In genomic region chr1:185734929-185735666, GRCh38 we compare ENCODE assay signal across 9 cellular contexts. TPM values are rescaled to one million over a fixed set of nuclear protein-coding genes. Genes with fewer than 3 reads are reported as not detected.
DNase-seq lines count a peak whose midpoint lies in the region; TF ChIP-seq lines count a peak whose summit lies in the region.
"Had no signal": no experiment of that assay in that cellular context is flagged by ENCODE, and none has a peak within 500 bp of the region (broad histone marks: within the 10 kb centered on the region; RNA-seq: fewer than 3 reads in every experiment).

No MANE protein-coding gene starts in this region.

- peaks cover 19% of the 10 kb centered on the region for H3K4me1 Mint-ChIP-seq in activated naive CD4-positive, alpha-beta T cell treated with anti-CD3 and anti-CD28 coated beads for 36 hours (ENCODE audit: low read depth)

- TF ChIP-seq RAD21 in liver (IDR thresholded peaks at IDR 0.05) = no peak

- no peaks in the 10 kb centered on the region for H3K9me3 ChIP-seq in liver (ENCODE audit: control insufficient read depth in 4 of 4, low read length in 3 of 4)
- peaks cover 0 to 5% (median 0%) of the 10 kb centered on the region in 3 donors for H3K9me3 ChIP-seq in tibial artery

- H3K27ac ChIP-seq in liver (ENCODE audit: low read depth in 1 of 2, low read length in 2 of 2) = peak overlapping the region; percentile 10 to 50
- H3K27ac ChIP-seq in tibial artery = peak overlapping the region; percentile 73 to 75

- H3K27me3 ChIP-seq in liver (ENCODE audit: control insufficient read depth in 4 of 4, insufficient read depth in 4 of 4, low read length in 3 of 4) (peaks cover 0 to 5% (median 1%) of the 10 kb centered on the region in 4 donors), tibial artery (no peaks in the 10 kb centered on the region)

- CTCF ChIA-PET in activated naive CD4-positive, alpha-beta T cell treated with anti-CD3 and anti-CD28 coated beads for 36 hours (lab: Charles Lee) = interaction anchor here (0.6 to 1.5 kb wide), 3 partner anchors 11 to 1057 kb away, joined by 3 to 5 read pairs (median 3); no protein-coding TSS in a partner anchor

- DNase-seq in activated naive CD4-positive, alpha-beta T cell treated with anti-CD3 and anti-CD28 coated beads for 36 hours = no peak
- DNase-seq in activated naive CD4-positive, alpha-beta T cell treated with anti-CD3 and anti-CD28 coated beads, Interleukin-2, amount 50 U/mL, for 16 hours = no peak
- DNase-seq in astrocyte of the spinal cord (ENCODE audit: low read depth, low spot score) (peak; percentile 35), tibial artery (no peak), kidney glomerular epithelial cell (lab: John Stamatoyannopoulos, UW) (no peak), NCI-H2081 (lab: John Stamatoyannopoulos, UW) (no peak), SIG-M5 (lab: John Stamatoyannopoulos, UW) (no peak)

- peak overlapping the region; percentile 63 for H3K4me3 ChIP-seq in astrocyte of the spinal cord (ENCODE audit: low read depth, low read length)
- H3K4me3 ChIP-seq in liver (ENCODE audit: low read depth in 1 of 3, low read length in 3 of 3) = peak overlapping the region in 2 of 3 donors; percentile 48 to 76
- H3K4me3 ChIP-seq in tibial artery = peak overlapping the region; percentile 50 to 57

- intact Hi-C loops in activated naive CD4-positive, alpha-beta T cell treated with anti-CD3 and anti-CD28 coated beads for 36 hours (cut with micrococcal nuclease) = no loop called here
- intact Hi-C loops in tibial artery (cut with DNase I; ENCODE audit: low total_unique reads) = no loop called here

- H3K36me3 ChIP-seq in liver (ENCODE audit: control insufficient read depth in 4 of 4, insufficient read depth in 3 of 4, low read depth in 1 of 4, low read length in 3 of 4) (no peaks in the 10 kb centered on the region), tibial artery (no peaks in the 10 kb centered on the region)

- in situ Hi-C loops in astrocyte of the spinal cord (cut with HindIII; ENCODE audit: low sequenced_read_pairs) = no loop called here

- H3K4me1 ChIP-seq in liver (ENCODE audit: control insufficient read depth in 4 of 4, insufficient read depth in 4 of 4, low read length in 3 of 4) = peaks cover 0 to 17% (median 8%) of the 10 kb centered on the region in 4 donors
- H3K4me1 ChIP-seq in tibial artery = peaks cover 0 to 14% (median 2%) of the 10 kb centered on the region in 4 donors

- no peak overlapping the region for H3K27ac Mint-ChIP-seq in activated naive CD4-positive, alpha-beta T cell treated with anti-CD3 and anti-CD28 coated beads for 36 hours
- H3K27ac Mint-ChIP-seq: dendritic cell treated with granulocyte-macrophage colony-stimulating factor and Interleukin-4, amounts not matched to agents 40 ng/mL and 50 ng/mL, for 4 days had no signal

- H3K4me3 Mint-ChIP-seq in activated naive CD4-positive, alpha-beta T cell treated with anti-CD3 and anti-CD28 coated beads for 36 hours = peak overlapping the region; percentile 31

- WGBS in liver = 55% methylated on average over 9 of the region's 9 CpGs

- H3K36me3 Mint-ChIP-seq in activated naive CD4-positive, alpha-beta T cell treated with anti-CD3 and anti-CD28 coated beads for 36 hours (ENCODE audit: low read depth) = no peaks in the 10 kb centered on the region

- peak overlapping the region in 1 of 2 donors; percentile 21 for H3K9ac ChIP-seq in liver (ENCODE audit: low read depth in 1 of 2, low read length in 2 of 2)

- TF ChIP-seq CTCF in astrocyte of the spinal cord (IDR thresholded peaks at IDR 0.05; ENCODE audit: low read depth, low read length) (no peak), liver (IDR thresholded peaks at IDR 0.05; ENCODE audit: low read depth, low read length, missing input control) (no peak), tibial artery (IDR thresholded peaks at IDR 0.05) (no peak)

- H3K9me3 Mint-ChIP-seq in activated naive CD4-positive, alpha-beta T cell treated with anti-CD3 and anti-CD28 coated beads for 36 hours = peaks cover 17% of the 10 kb centered on the region

- peaks cover 54% of the 10 kb centered on the region for H3K27me3 Mint-ChIP-seq in activated naive CD4-positive, alpha-beta T cell treated with anti-CD3 and anti-CD28 coated beads for 36 hours (ENCODE audit: low read depth)

TF ChIP-seq in liver, 16 proteins besides CTCF, POLR2A, EP300 and RAD21:
- TF ChIP-seq JUND (IDR thresholded peaks at IDR 0.05) = no peak

RNA-seq across cellular contexts. Expression of gene HMCN1, which starts 0.9 kb away (rescaled TPM):
- under 1 TPM in 1 of 2 experiments, not detected in 1; 0.12 TPM for total RNA-seq in activated naive CD4-positive, alpha-beta T cell treated with anti-CD3 and anti-CD28 coated beads for 36 hours
- total RNA-seq in liver = 1 to 10 TPM; 4.9 to 6.8 TPM
- 1 to 10 TPM; 1.5 to 2.1 TPM for polyA plus RNA-seq in liver

Comparison
In these comparisons a context has a peak if more than half of its experiments do, and no peak if none do; other contexts are left out.
1. RNA of gene HMCN1, which starts 0.9 kb away (total RNA-seq): 4.9 to 6.8 TPM in liver; 0.12 TPM in activated naive CD4-positive, alpha-beta T cell treated with anti-CD3 and anti-CD28 coated beads for 36 hours; every median in the first group is over 4 times any median in the second.
2. Peak in every context shown above with its lines, with median percentiles within 50 percentile points of each other: H3K4me3 ChIP-seq.